27 cellular contexts compared by ENCODE assay signal in the genomic region with DNA sequence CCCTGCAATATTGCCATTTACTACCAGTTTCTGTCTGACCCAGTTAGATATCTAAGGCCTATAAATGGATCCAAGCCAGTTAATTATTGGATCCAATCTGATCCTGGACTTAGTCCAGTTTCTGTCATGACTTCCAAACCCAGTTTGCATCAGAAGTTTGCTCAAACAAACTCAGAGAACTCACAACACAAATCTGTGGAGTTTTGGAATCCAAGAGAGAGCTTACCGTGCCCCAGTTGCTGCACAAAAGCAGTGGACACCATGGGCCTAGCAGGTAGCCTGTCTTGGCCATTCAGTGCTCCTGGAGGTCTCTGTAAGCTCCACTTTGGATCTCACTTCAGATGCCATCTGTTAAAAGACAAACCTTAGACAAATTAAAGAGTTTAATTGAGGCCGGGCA.
"Had no signal": no experiment of that assay in that cellular context is flagged by ENCODE, and none has a peak within 500 bp of the region (broad histone marks: within the 10 kb centered on the region; RNA-seq: fewer than 3 reads in every experiment).

No MANE protein-coding gene starts in this region.

- H3K36me3 ChIP-seq: esophagus squamous epithelium, gastrocnemius medialis, heart right ventricle, left ventricle myocardium inferior, lower lobe of right lung had no signal

- H3K4me3 Mint-ChIP-seq: effector memory CD8-positive, alpha-beta T cell; endodermal cell; mesothelial cell of epicardium had no signal

- FAIRE-seq: colon, endometrium, islet of Langerhans, keratinocyte had no signal

- H3K9me3 ChIP-seq: gastrocnemius medialis, lower lobe of right lung had no signal

- ATAC-seq: effector memory CD8-positive, alpha-beta T cell; esophagus mucosa; gastrocnemius medialis; heart right ventricle; left cardiac atrium; lower lobe of right lung; mucosa of descending colon had no signal

- H3K27ac Mint-ChIP-seq: effector memory CD8-positive, alpha-beta T cell; endodermal cell; mesothelial cell of epicardium had no signal

- DNase-seq: dermis blood vessel endothelial cell; dorsolateral prefrontal cortex; effector CD8-positive, alpha-beta T cell; effector memory CD8-positive, alpha-beta T cell; endodermal cell; erythroblast; esophagus squamous epithelium; foreskin fibroblast; foreskin melanocyte; gastrocnemius medialis; glutamatergic neuron; head of caudate nucleus; heart right ventricle; hippocampal formation; left cardiac atrium; left ventricle myocardium inferior; lower lobe of right lung; mesenchymal stem cell; mucosa of descending colon had no signal

- H3K27me3 ChIP-seq: dorsolateral prefrontal cortex, esophagus squamous epithelium, gastrocnemius medialis, heart right ventricle had no signal

- H3K4me1 ChIP-seq: gastrocnemius medialis, heart right ventricle, left ventricle myocardium inferior, lower lobe of right lung had no signal

- H3K27ac ChIP-seq: coronary artery, dorsolateral prefrontal cortex, epithelial cell of prostate, esophagus squamous epithelium, gastrocnemius medialis, heart right ventricle, left ventricle myocardium inferior, lower lobe of right lung had no signal

- H3K4me3 ChIP-seq: coronary artery, dorsolateral prefrontal cortex, esophagus squamous epithelium, gastrocnemius medialis, heart right ventricle, left ventricle myocardium inferior, lower lobe of right lung, mucosa of descending colon had no signal
